In genomic region chr2:206615417-206616089, GRCh38 we compare ENCODE assay signal across 1 cellular context.
A peak's percentile ranks its signal among the peaks of the same experiment; 100 is the strongest.
TF ChIP-seq lines count a peak whose summit lies in the region.

No MANE protein-coding gene starts in this region.

TF ChIP-seq in HepG2, 621 proteins besides CTCF, POLR2A, EP300 and RAD21 (continued from another document):
- TF ChIP-seq ZNF331 (CRISPR knock-in tag; IDR thresholded peaks at IDR 0.05) (peak; percentile 57), GMEB2 (CRISPR knock-in tag; IDR thresholded peaks at IDR 0.05; ENCODE audit: low read depth) (no peak), HNF4A (CRISPR knock-in tag; IDR thresholded peaks at IDR 0.05) (peak; percentile 56), ZNF619 (CRISPR knock-in tag; IDR thresholded peaks at IDR 0.05) (no peak), ZNF775 (CRISPR knock-in tag; IDR thresholded peaks at IDR 0.05; ENCODE audit: borderline replicate concordance) (no peak), ZNF605 (CRISPR knock-in tag; IDR thresholded peaks at IDR 0.05) (no peak), ZSCAN5A (CRISPR knock-in tag; IDR thresholded peaks at IDR 0.05; ENCODE audit: borderline replicate concordance) (no peak), STAT5B (CRISPR knock-in tag; IDR thresholded peaks at IDR 0.05) (no peak)
